In the genomic region with DNA sequence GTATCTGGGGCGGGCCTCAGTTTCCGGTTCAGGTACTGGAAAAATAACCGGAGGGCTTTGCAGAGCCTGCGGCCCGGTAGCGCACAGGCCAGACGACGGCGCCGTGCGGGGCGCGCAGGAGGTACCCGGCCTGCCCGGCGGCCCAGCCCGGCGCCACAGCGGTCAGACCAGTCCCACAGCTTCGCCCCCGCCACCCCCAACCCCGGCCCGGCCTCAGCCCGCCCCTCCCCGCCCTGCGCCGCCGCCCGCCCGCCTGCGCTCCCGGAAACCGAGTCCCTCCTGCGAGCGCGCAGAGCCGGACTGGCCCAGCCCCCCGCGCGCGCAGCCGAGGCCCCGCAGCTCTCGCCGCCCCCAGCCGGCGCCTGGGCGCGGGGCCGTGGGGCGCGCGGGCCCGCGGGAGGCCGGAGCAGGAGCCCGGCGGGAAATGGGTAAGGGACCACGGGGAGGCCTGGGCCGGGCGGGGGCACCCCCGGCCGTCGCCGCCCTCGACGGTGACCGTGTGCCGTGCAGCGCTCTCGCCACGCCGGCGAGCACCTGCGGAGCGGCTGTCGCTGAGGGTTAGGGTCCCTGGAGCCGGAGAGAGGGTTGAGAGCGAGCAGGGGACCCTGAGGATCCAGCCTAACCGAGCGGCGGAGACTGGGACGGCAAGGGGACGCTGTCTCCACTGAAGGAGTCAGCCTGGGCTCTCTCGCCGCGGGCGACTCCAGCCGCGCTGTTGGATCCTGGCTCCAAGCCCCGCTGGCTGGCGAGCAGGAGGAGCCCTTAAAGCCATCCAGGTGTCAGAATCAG, we compare ENCODE assay signal across 1 cellular context.
TF ChIP-seq lines count a peak whose summit lies in the region.

No MANE protein-coding gene starts in this region.

TF ChIP-seq in HepG2, 621 proteins besides CTCF, POLR2A, EP300 and RAD21 (continues in another document):
- TF ChIP-seq, protein P1, sequence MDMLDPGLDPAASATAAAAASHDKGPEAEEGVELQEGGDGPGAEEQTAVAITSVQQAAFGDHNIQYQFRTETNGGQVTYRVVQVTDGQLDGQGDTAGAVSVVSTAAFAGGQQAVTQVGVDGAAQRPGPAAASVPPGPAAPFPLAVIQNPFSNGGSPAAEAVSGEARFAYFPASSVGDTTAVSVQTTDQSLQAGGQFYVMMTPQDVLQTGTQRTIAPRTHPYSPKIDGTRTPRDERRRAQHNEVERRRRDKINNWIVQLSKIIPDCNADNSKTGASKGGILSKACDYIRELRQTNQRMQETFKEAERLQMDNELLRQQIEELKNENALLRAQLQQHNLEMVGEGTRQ (IDR thresholded peaks at IDR 0.05; ENCODE audit: low read depth, low read length) = no peak
- TF ChIP-seq, protein P1 (CRISPR knock-in tag; IDR thresholded peaks at IDR 0.05; ENCODE audit: borderline replicate concordance) = no peak
- TF ChIP-seq PRPF4 (IDR thresholded peaks at IDR 0.05; ENCODE audit: low read depth, low read length, poor library complexity, severe bottlenecking) (no peak), ZNF777 (CRISPR knock-in tag; IDR thresholded peaks at IDR 0.05) (peak; percentile 97), ZNF143 (CRISPR knock-in tag; IDR thresholded peaks at IDR 0.05) (no peak), ZNF17 (CRISPR knock-in tag; IDR thresholded peaks at IDR 0.05) (no peak), NFIB (CRISPR knock-in tag; IDR thresholded peaks at IDR 0.05; ENCODE audit: borderline replicate concordance) (no peak), MBD4 (IDR thresholded peaks at IDR 0.05; ENCODE audit: borderline replicate concordance, low read length) (no peak), ZNF235 (CRISPR knock-in tag; IDR thresholded peaks at IDR 0.05; ENCODE audit: borderline replicate concordance) (no peak), ISX (CRISPR knock-in tag; conservative IDR thresholded peaks at IDR 0.05) (0 out of 2 replicates have a peak, but pooled peaks have one; percentile 51), NR1H2 (CRISPR knock-in tag; IDR thresholded peaks at IDR 0.05; ENCODE audit: borderline replicate concordance, low read depth) (no peak), KAT8 (CRISPR knock-in tag; IDR thresholded peaks at IDR 0.05) (no peak), RELA (CRISPR knock-in tag; IDR thresholded peaks at IDR 0.05) (0 out of 2 replicates have a peak, but pooled peaks have one; percentile 32), NFE2L1 (CRISPR knock-in tag; IDR thresholded peaks at IDR 0.05; ENCODE audit: borderline replicate concordance) (no peak), ZNF256 (CRISPR knock-in tag; conservative IDR thresholded peaks at IDR 0.05) (peak; percentile 76; the same call in 1 of the 2 replicates), ZNF839 (CRISPR knock-in tag; IDR thresholded peaks at IDR 0.05; ENCODE audit: borderline replicate concordance) (no peak), HNF4G (IDR thresholded peaks at IDR 0.05; ENCODE audit: borderline replicate concordance, low read depth, low read length) (0 out of 2 replicates have a peak, but pooled peaks have one; percentile 30), HNF4G (CRISPR knock-in tag; IDR thresholded peaks at IDR 0.05; ENCODE audit: borderline replicate concordance, low read depth) (no peak), ZNF232 (CRISPR knock-in tag; IDR thresholded peaks at IDR 0.05; ENCODE audit: borderline replicate concordance) (no peak), ATF1 (CRISPR knock-in tag; IDR thresholded peaks at IDR 0.05) (no peak), NPAS2 (CRISPR knock-in tag; IDR thresholded peaks at IDR 0.05; ENCODE audit: borderline replicate concordance) (no peak), ZBTB8A (CRISPR knock-in tag; IDR thresholded peaks at IDR 0.05; ENCODE audit: borderline replicate concordance, low read depth) (no peak), ZNF136 (CRISPR knock-in tag; IDR thresholded peaks at IDR 0.05; ENCODE audit: low read depth) (no peak), ZBTB7A (CRISPR knock-in tag; IDR thresholded peaks at IDR 0.05) (no peak; the same call in 1 of the 2 replicates), ZNF543 (CRISPR knock-in tag; IDR thresholded peaks at IDR 0.05) (no peak), ZNF724P (CRISPR knock-in tag; IDR thresholded peaks at IDR 0.05; ENCODE audit: borderline replicate concordance) (peak; percentile 11; the same call in 1 of the 2 replicates), ATF7-NPFF (CRISPR knock-in tag; IDR thresholded peaks at IDR 0.05; ENCODE audit: low read depth) (no peak), MIER2 (CRISPR knock-in tag; IDR thresholded peaks at IDR 0.05) (no peak), KDM2A (CRISPR knock-in tag; IDR thresholded peaks at IDR 0.05; ENCODE audit: borderline replicate concordance, low read depth) (no peak), ZNF10 (CRISPR knock-in tag; IDR thresholded peaks at IDR 0.05; ENCODE audit: borderline replicate concordance, low read depth) (no peak), ZFP36L2 (CRISPR knock-in tag; IDR thresholded peaks at IDR 0.05) (no peak), IKZF1 (IDR thresholded peaks at IDR 0.05) (no peak), ZBTB7B (CRISPR knock-in tag; IDR thresholded peaks at IDR 0.05) (no peak)
- TF ChIP-seq, protein P2, sequence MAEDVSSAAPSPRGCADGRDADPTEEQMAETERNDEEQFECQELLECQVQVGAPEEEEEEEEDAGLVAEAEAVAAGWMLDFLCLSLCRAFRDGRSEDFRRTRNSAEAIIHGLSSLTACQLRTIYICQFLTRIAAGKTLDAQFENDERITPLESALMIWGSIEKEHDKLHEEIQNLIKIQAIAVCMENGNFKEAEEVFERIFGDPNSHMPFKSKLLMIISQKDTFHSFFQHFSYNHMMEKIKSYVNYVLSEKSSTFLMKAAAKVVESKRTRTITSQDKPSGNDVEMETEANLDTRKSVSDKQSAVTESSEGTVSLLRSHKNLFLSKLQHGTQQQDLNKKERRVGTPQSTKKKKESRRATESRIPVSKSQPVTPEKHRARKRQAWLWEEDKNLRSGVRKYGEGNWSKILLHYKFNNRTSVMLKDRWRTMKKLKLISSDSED (CRISPR knock-in tag; IDR thresholded peaks at IDR 0.05) = 0 out of 2 replicates have a peak, but pooled peaks have one; percentile 59
- TF ChIP-seq, protein P3, sequence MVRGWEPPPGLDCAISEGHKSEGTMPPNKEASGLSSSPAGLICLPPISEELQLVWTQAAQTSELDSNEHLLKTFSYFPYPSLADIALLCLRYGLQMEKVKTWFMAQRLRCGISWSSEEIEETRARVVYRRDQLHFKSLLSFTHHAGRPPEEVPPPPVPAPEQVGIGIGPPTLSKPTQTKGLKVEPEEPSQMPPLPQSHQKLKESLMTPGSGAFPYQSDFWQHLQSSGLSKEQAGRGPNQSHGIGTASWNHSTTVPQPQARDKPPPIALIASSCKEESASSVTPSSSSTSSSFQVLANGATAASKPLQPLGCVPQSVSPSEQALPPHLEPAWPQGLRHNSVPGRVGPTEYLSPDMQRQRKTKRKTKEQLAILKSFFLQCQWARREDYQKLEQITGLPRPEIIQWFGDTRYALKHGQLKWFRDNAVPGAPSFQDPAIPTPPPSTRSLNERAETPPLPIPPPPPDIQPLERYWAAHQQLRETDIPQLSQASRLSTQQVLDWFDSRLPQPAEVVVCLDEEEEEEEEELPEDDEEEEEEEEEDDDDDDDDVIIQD (CRISPR knock-in tag; IDR thresholded peaks at IDR 0.05; ENCODE audit: low read depth) = no peak
- TF ChIP-seq, protein P4, sequence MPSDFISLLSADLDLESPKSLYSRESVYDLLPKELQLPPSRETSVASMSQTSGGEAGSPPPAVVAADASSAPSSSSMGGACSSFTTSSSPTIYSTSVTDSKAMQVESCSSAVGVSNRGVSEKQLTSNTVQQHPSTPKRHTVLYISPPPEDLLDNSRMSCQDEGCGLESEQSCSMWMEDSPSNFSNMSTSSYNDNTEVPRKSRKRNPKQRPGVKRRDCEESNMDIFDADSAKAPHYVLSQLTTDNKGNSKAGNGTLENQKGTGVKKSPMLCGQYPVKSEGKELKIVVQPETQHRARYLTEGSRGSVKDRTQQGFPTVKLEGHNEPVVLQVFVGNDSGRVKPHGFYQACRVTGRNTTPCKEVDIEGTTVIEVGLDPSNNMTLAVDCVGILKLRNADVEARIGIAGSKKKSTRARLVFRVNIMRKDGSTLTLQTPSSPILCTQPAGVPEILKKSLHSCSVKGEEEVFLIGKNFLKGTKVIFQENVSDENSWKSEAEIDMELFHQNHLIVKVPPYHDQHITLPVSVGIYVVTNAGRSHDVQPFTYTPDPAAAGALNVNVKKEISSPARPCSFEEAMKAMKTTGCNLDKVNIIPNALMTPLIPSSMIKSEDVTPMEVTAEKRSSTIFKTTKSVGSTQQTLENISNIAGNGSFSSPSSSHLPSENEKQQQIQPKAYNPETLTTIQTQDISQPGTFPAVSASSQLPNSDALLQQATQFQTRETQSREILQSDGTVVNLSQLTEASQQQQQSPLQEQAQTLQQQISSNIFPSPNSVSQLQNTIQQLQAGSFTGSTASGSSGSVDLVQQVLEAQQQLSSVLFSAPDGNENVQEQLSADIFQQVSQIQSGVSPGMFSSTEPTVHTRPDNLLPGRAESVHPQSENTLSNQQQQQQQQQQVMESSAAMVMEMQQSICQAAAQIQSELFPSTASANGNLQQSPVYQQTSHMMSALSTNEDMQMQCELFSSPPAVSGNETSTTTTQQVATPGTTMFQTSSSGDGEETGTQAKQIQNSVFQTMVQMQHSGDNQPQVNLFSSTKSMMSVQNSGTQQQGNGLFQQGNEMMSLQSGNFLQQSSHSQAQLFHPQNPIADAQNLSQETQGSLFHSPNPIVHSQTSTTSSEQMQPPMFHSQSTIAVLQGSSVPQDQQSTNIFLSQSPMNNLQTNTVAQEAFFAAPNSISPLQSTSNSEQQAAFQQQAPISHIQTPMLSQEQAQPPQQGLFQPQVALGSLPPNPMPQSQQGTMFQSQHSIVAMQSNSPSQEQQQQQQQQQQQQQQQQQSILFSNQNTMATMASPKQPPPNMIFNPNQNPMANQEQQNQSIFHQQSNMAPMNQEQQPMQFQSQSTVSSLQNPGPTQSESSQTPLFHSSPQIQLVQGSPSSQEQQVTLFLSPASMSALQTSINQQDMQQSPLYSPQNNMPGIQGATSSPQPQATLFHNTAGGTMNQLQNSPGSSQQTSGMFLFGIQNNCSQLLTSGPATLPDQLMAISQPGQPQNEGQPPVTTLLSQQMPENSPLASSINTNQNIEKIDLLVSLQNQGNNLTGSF (CRISPR knock-in tag; IDR thresholded peaks at IDR 0.05) = peak; percentile 50; the same call in 1 of the 2 replicates
- TF ChIP-seq, protein P5, sequence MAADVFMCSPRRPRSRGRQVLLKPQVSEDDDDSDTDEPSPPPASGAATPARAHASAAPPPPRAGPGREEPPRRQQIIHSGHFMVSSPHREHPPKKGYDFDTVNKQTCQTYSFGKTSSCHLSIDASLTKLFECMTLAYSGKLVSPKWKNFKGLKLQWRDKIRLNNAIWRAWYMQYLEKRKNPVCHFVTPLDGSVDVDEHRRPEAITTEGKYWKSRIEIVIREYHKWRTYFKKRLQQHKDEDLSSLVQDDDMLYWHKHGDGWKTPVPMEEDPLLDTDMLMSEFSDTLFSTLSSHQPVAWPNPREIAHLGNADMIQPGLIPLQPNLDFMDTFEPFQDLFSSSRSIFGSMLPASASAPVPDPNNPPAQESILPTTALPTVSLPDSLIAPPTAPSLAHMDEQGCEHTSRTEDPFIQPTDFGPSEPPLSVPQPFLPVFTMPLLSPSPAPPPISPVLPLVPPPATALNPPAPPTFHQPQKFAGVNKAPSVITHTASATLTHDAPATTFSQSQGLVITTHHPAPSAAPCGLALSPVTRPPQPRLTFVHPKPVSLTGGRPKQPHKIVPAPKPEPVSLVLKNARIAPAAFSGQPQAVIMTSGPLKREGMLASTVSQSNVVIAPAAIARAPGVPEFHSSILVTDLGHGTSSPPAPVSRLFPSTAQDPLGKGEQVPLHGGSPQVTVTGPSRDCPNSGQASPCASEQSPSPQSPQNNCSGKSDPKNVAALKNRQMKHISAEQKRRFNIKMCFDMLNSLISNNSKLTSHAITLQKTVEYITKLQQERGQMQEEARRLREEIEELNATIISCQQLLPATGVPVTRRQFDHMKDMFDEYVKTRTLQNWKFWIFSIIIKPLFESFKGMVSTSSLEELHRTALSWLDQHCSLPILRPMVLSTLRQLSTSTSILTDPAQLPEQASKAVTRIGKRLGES (CRISPR knock-in tag; IDR thresholded peaks at IDR 0.05; ENCODE audit: borderline replicate concordance) = no peak
- TF ChIP-seq, protein P6, sequence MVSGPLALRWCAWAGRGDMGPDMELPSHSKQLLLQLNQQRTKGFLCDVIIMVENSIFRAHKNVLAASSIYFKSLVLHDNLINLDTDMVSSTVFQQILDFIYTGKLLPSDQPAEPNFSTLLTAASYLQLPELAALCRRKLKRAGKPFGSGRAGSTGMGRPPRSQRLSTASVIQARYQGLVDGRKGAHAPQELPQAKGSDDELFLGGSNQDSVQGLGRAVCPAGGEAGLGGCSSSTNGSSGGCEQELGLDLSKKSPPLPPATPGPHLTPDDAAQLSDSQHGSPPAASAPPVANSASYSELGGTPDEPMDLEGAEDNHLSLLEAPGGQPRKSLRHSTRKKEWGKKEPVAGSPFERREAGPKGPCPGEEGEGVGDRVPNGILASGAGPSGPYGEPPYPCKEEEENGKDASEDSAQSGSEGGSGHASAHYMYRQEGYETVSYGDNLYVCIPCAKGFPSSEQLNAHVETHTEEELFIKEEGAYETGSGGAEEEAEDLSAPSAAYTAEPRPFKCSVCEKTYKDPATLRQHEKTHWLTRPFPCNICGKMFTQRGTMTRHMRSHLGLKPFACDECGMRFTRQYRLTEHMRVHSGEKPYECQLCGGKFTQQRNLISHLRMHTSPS (CRISPR knock-in tag; IDR thresholded peaks at IDR 0.05; ENCODE audit: low read depth) = no peak
- TF ChIP-seq, protein P7, sequence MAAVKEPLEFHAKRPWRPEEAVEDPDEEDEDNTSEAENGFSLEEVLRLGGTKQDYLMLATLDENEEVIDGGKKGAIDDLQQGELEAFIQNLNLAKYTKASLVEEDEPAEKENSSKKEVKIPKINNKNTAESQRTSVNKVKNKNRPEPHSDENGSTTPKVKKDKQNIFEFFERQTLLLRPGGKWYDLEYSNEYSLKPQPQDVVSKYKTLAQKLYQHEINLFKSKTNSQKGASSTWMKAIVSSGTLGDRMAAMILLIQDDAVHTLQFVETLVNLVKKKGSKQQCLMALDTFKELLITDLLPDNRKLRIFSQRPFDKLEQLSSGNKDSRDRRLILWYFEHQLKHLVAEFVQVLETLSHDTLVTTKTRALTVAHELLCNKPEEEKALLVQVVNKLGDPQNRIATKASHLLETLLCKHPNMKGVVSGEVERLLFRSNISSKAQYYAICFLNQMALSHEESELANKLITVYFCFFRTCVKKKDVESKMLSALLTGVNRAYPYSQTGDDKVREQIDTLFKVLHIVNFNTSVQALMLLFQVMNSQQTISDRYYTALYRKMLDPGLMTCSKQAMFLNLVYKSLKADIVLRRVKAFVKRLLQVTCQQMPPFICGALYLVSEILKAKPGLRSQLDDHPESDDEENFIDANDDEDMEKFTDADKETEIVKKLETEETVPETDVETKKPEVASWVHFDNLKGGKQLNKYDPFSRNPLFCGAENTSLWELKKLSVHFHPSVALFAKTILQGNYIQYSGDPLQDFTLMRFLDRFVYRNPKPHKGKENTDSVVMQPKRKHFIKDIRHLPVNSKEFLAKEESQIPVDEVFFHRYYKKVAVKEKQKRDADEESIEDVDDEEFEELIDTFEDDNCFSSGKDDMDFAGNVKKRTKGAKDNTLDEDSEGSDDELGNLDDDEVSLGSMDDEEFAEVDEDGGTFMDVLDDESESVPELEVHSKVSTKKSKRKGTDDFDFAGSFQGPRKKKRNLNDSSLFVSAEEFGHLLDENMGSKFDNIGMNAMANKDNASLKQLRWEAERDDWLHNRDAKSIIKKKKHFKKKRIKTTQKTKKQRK (IDR thresholded peaks at IDR 0.05; ENCODE audit: low read length) = no peak
